In genomic region chr2:222306393-222307137, GRCh38 we compare ENCODE assay signal across 10 cellular contexts. TPM values are rescaled to one million over a fixed set of nuclear protein-coding genes. Genes with fewer than 3 reads are reported as not detected.
A peak's percentile ranks its signal among the peaks of the same experiment; 100 is the strongest.
DNase-seq lines count a peak whose midpoint lies in the region; ATAC-seq and TF ChIP-seq lines count a peak whose summit lies in the region.
"Had no signal": no experiment of that assay in that cellular context is flagged by ENCODE, and none has a peak within 500 bp of the region (broad histone marks: within the 10 kb centered on the region; RNA-seq: fewer than 3 reads in every experiment).

No MANE protein-coding gene starts in this region.

- TF ChIP-seq CTCF in AG10803 (conservative IDR thresholded peaks at IDR 0.05; ENCODE audit: low read length) (no peak), HFFc6 (IDR thresholded peaks at IDR 0.05) (no peak), dorsolateral prefrontal cortex (IDR thresholded peaks at IDR 0.05 in 54 of 56, conservative IDR thresholded peaks at IDR 0.05 in 2 of 56; ENCODE audit: low read depth in 1 of 56, partially characterized antibody in 56 of 56) (no peak)

- H2AFZ ChIP-seq in neuron (ENCODE audit: low read depth, low read length), result peak overlapping the region; percentile 85

- DNase-seq in AG10803 (ENCODE audit: low read depth) (no peak), HFFc6 (no peak), dorsolateral prefrontal cortex (no peak), NCI-H446 (lab: John Stamatoyannopoulos, UW) (no peak), NCI-H146 treated with DMSO at 0.1 percent for 48 hours (lab: John Stamatoyannopoulos, UW; ENCODE audit: unreplicated experiment) (no peak)
- no peak for DNase-seq in activated CD4-positive, CD25-positive, alpha-beta regulatory T cell treated with anti-CD3 and anti-CD28 coated beads, Interleukin-2, amount 50 U/mL, for 72 hours
- DNase-seq: SHP77 had no signal

- intact Hi-C loops in dorsolateral prefrontal cortex (cut with DNase I), result no loop called here

- no peaks in the 10 kb centered on the region for H3K36me3 ChIP-seq in neuron (ENCODE audit: insufficient read depth, low read length)

- no peak for ATAC-seq in HG02885 (IDR thresholded peaks at IDR 0.05; ENCODE audit: poor library complexity, unreplicated experiment)

- H3K36me3 Mint-ChIP-seq in HFFc6 (ENCODE audit: low read depth), result peaks cover 4% of the 10 kb centered on the region; the same call in 1 of the 2 replicates

- H3K4me3 Mint-ChIP-seq in HFFc6, result peak overlapping the region; percentile 84

- H3K4me3 ChIP-seq in AG10803 (ENCODE audit: low read length), result peak overlapping the region; percentile 62
- H3K4me3 ChIP-seq in dorsolateral prefrontal cortex, result peak overlapping the region in 54 of 59 donors; percentile 22 to 72 (median 50)
- H3K4me3 ChIP-seq in neuron (ENCODE audit: low read length), result peak overlapping the region; percentile 37

- H3K27ac ChIP-seq in dorsolateral prefrontal cortex, result no peak overlapping the region
- H3K27ac ChIP-seq: epithelial cell of prostate had no signal

- H3K4me1 ChIP-seq in neuron (ENCODE audit: insufficient read depth, low read length), result peaks cover 26% of the 10 kb centered on the region

- H3K27me3 ChIP-seq in dorsolateral prefrontal cortex (peaks cover 57 to 100% (median 100%) of the 10 kb centered on the region in 45 donors), neuron (ENCODE audit: insufficient read depth, low read length) (peaks cover 99% of the 10 kb centered on the region)

- peaks cover 50% of the 10 kb centered on the region for H3K27me3 Mint-ChIP-seq in HFFc6 (ENCODE audit: insufficient read depth)

- peaks cover 48% of the 10 kb centered on the region for H3K4me1 Mint-ChIP-seq in HFFc6 (ENCODE audit: low read depth)

- H3K9me3 Mint-ChIP-seq in HFFc6, result no peaks in the 10 kb centered on the region; the same call in 1 of the 2 replicates

- H3K27ac Mint-ChIP-seq in HFFc6, result peak overlapping the region; percentile 53

- peaks cover 33% of the 10 kb centered on the region for H3K9me3 ChIP-seq in neuron (ENCODE audit: low read length)

RNA-seq across cellular contexts. Expression of gene PAX3, which starts 7.8 kb away (rescaled TPM):
- 10 to 100 TPM; 13.2 to 20.7 (median 16.4) TPM for total RNA-seq in HFFc6 (2021; fragmentation: NEBNext Ultra II Directional; extraction: Animal tissue kit (Norgen Biotek cat#: 25700))
- total RNA-seq in dorsolateral prefrontal cortex, result 1 to 10 TPM in 2 of 120 experiments, under 1 TPM in 19, not detected in 99; 0.17 to 1.8 (median 0.39) TPM

Comparison
In these comparisons a context has a peak if more than half of its experiments do, and no peak if none do; other contexts are left out.
1. RNA of gene PAX3, which starts 7.8 kb away (total RNA-seq): 13.2 to 20.7 TPM in HFFc6; 0.17 to 1.8 TPM in dorsolateral prefrontal cortex; every median in the first group is over 4 times any median in the second.
2. Peak in every context shown above with its lines, with median percentiles within 50 percentile points of each other: H3K4me3 ChIP-seq.